ENCODE assay signal across 6 cellular contexts in the genomic region with DNA sequence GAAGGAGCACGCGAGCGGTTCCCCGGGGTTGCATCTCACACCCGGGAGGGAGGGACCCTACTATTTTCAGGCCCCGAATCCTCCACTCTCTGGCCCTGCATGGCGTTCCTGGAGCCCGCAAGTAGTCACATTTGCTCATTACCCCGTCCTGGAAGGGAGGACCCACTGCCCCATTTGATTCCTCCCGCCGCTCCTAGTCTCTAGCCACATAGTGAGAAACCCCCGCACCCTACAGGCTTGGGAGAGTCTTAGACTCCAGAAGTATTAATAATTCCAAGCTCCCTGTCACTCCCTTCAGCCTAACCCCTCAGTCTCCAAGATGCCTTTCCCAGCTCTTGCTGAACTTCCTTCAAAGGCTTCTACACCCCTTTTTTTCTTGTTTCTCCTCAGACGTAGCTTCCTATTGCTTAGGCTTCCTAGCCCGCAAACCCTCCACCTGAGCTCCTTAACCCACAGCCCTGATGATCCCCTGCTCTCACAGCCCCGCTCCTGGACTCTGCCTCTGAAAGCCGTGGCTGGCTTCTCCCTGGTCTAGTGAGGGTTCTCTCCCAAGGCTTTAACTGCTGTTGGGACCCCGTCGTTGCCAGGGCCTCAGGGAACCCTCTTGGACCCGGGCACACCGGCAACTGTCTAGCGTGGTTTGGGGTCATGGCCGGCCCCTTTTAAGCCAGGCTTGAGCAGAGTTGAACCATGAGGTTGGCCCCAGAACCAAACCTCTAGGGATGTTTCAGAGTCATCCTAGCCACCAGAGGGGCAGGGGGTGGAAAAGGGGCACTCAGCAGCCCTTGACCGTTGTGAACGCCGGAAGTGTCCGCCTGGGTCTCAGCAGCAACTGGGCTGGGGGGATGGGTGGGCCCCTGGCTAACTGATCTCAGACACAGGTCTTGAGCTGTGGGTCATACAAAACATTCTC. TPM values are rescaled to one million over a fixed set of nuclear protein-coding genes. Genes with fewer than 3 reads are reported as not detected.
A peak's percentile ranks its signal among the peaks of the same experiment; 100 is the strongest.
DNase-seq lines count a peak whose midpoint lies in the region; TF ChIP-seq lines count a peak whose summit lies in the region.

No MANE protein-coding gene starts in this region.

- H3K4me3 ChIP-seq in BLaER1 (peak overlapping the region; percentile 95), duodenal mucosa (ENCODE audit: low read depth in 1 of 2, low read length in 2 of 2) (peak overlapping the region; percentile 89 to 95), sigmoid colon (peak overlapping the region; percentile 83 to 98 (median 90))

- 0 out of 2 replicates have a peak, but pooled peaks cover 14% of the 10 kb centered on the region for H4K20me1 ChIP-seq in BLaER1

- H3K4me1 ChIP-seq in BLaER1 (peaks cover 56% of the 10 kb centered on the region), duodenal mucosa (ENCODE audit: control insufficient read depth in 1 of 2, insufficient read depth in 2 of 2, low read length in 2 of 2) (peaks cover 14 to 24% of the 10 kb centered on the region in 2 donors), sigmoid colon (peaks cover 0 to 60% (median 52%) of the 10 kb centered on the region in 4 donors)

- H3K27ac ChIP-seq in BLaER1, result peak overlapping the region; percentile 93
- peak overlapping the region; percentile 94 for H3K27ac ChIP-seq in duodenal mucosa (ENCODE audit: low read depth, low read length)
- peak overlapping the region; percentile 95 to 98 (median 96) for H3K27ac ChIP-seq in sigmoid colon

- H3K36me3 ChIP-seq in BLaER1 (peaks cover 31% of the 10 kb centered on the region), duodenal mucosa (ENCODE audit: control insufficient read depth in 1 of 2, insufficient read depth in 2 of 2, low read length in 2 of 2) (peaks cover 5 to 6% of the 10 kb centered on the region in 2 donors), sigmoid colon (peaks cover 0 to 2% (median 0%) of the 10 kb centered on the region in 4 donors)

- H3K27me3 ChIP-seq in BLaER1, result no peaks in the 10 kb centered on the region
- H3K27me3 ChIP-seq in duodenal mucosa (ENCODE audit: control insufficient read depth in 1 of 2, insufficient read depth in 2 of 2, low read length in 2 of 2), result no peaks in the 10 kb centered on the region
- peaks cover 0 to 14% (median 0%) of the 10 kb centered on the region in 3 donors for H3K27me3 ChIP-seq in sigmoid colon

- H3K4me2 ChIP-seq in BLaER1, result peak overlapping the region; percentile 99

- 9% methylated on average over 26 of the region's 26 CpGs for WGBS in sigmoid colon, 2 donors

- H3K9ac ChIP-seq in BLaER1 (peak overlapping the region; percentile 93), duodenal mucosa (ENCODE audit: low read depth in 1 of 2, low read length in 2 of 2) (peak overlapping the region; percentile 75 to 86)

- TF ChIP-seq POLR2A in sigmoid colon (IDR thresholded peaks at IDR 0.05), result no peak

- TF ChIP-seq CTCF in sigmoid colon (IDR thresholded peaks at IDR 0.05), result no peak

- no peak for TF ChIP-seq EP300 in sigmoid colon (IDR thresholded peaks at IDR 0.05)

- in situ Hi-C loops in KBM-7 (cut with MboI; ENCODE audit: low pct_unique_long_range_greater_than_20kb, low sequenced_read_pairs), result no loop called here

- no peaks in the 10 kb centered on the region for H3K9me3 ChIP-seq in BLaER1
- H3K9me3 ChIP-seq in duodenal mucosa (ENCODE audit: control insufficient read depth in 1 of 2, low read length in 2 of 2), result no peaks in the 10 kb centered on the region
- H3K9me3 ChIP-seq in sigmoid colon, result no peaks in the 10 kb centered on the region

- DNase-seq in KBM-7 (peak; percentile 35), sigmoid colon (no peak)
- DNase-seq in effector CD8-positive, alpha-beta T cell (lab: John Stamatoyannopoulos, UW), result no peak
- no peak for DNase-seq in activated effector memory CD4-positive, alpha-beta T cell treated with Interleukin-2 at 50 U/mL for 16 hours

- intact Hi-C loops in sigmoid colon (cut with DNase I), result no loop called here

RNA-seq across cellular contexts. Expression of gene GGA1, which starts 0.9 kb away (rescaled TPM):
- 10 to 100 TPM; 26.4 to 59.8 (median 42.3) TPM for total RNA-seq in sigmoid colon
- polyA plus RNA-seq in sigmoid colon, result 10 to 100 TPM; 25.2 to 77.4 (median 34.4) TPM

RNA-seq across cellular contexts. Expression of gene LGALS2, which starts 29.6 kb away (rescaled TPM):
- total RNA-seq in sigmoid colon, result not detected
- 100 to 1,000 TPM in 2 of 3 donors, 10 to 100 TPM in 1; 61.9 to 155 (median 147) TPM for polyA plus RNA-seq in sigmoid colon

RNA-seq across cellular contexts. Expression of gene SH3BP1, which starts 30.0 kb away (rescaled TPM):
- total RNA-seq in sigmoid colon, result 1 to 10 TPM; 1.4 to 6.9 (median 4.7) TPM
- polyA plus RNA-seq in sigmoid colon, result 10 to 100 TPM; 35.4 to 71.2 (median 58.5) TPM

RNA-seq across cellular contexts. Expression of gene PDXP, which starts 49.0 kb away (rescaled TPM):
- 10 to 100 TPM in 2 of 4 donors, 1 to 10 TPM in 2; 7.5 to 12.8 (median 9.6) TPM for total RNA-seq in sigmoid colon
- polyA plus RNA-seq in sigmoid colon, result 10 to 100 TPM; 30.2 to 51.1 (median 48.6) TPM

RNA-seq across cellular contexts. Expression of gene CDC42EP1, which starts 49.2 kb away (rescaled TPM):
- total RNA-seq in sigmoid colon, result 10 to 100 TPM; 14.6 to 28.0 (median 20.7) TPM
- 10 to 100 TPM; 22.2 to 64.1 (median 24.6) TPM for polyA plus RNA-seq in sigmoid colon
